In genomic region chr1:203037509-203038190, GRCh38 we compare ENCODE assay signal across 12 cellular contexts. TPM values are rescaled to one million over a fixed set of nuclear protein-coding genes. Genes with fewer than 3 reads are reported as not detected.
A peak's percentile ranks its signal among the peaks of the same experiment; 100 is the strongest.
DNase-seq lines count a peak whose midpoint lies in the region; ATAC-seq, FAIRE-seq and TF ChIP-seq lines count a peak whose summit lies in the region.
"Had no signal": no experiment of that assay in that cellular context is flagged by ENCODE, and none has a peak within 500 bp of the region (broad histone marks: within the 10 kb centered on the region; RNA-seq: fewer than 3 reads in every experiment).

No MANE protein-coding gene starts in this region.

- no peak overlapping the region for H3K9ac ChIP-seq in Loucy (ENCODE audit: low read depth, low read length, poor library complexity, severe bottlenecking)
- H3K9ac ChIP-seq in H1 (replicated peaks in 1 of 4; ENCODE audit: extremely low read depth in 1 of 4, low read depth in 3 of 4, low read length in 3 of 4): no peak overlapping the region
- H3K9ac ChIP-seq in neuronal stem cell (ENCODE audit: low read depth, low read length, poor library complexity): no peak overlapping the region

- no peak overlapping the region for H3K56ac ChIP-seq in H1 (replicated peaks; ENCODE audit: insufficient read length, low read depth, low read length)

- H2AFZ ChIP-seq in Loucy (ENCODE audit: low read length): no peak overlapping the region
- H2AFZ ChIP-seq in H1 (ENCODE audit: low read length): no peak overlapping the region
- no peak overlapping the region for H2AFZ ChIP-seq in neuronal stem cell (ENCODE audit: low read length)
- no peak overlapping the region for H2AFZ ChIP-seq in PC-9

- POLR2A ChIA-PET in A549 (lab: Yijun Ruan, JAX): no interaction called here
- POLR2A ChIA-PET in H1 (lab: Charles Lee; ENCODE audit: partially characterized antibody): interaction anchor here (2.1 to 3.0 kb wide), 2 partner anchors 11 to 30 kb away, joined by 6 to 22 read pairs; partner anchors contain the start of genes PPFIA4 and TMEM183A
- POLR2A ChIA-PET in PC-9 (lab: Charles Lee; ENCODE audit: unreplicated experiment): no interaction called here

- no peak for TF ChIP-seq RAD21 in A549 (conservative IDR thresholded peaks at IDR 0.05 in 1 of 2, IDR thresholded peaks at IDR 0.05 in 1 of 2)
- no peak for TF ChIP-seq RAD21 in H1 (IDR thresholded peaks at IDR 0.05 in 1 of 2, conservative IDR thresholded peaks at IDR 0.05 in 1 of 2; ENCODE audit: low read depth in 2 of 2, low read length in 2 of 2)

- H2BK20ac ChIP-seq in H1 (ENCODE audit: low read length): no peak overlapping the region

- H3K14ac ChIP-seq in H1 (ENCODE audit: insufficient read length) (no peak overlapping the region), neuronal stem cell (ENCODE audit: low read length) (no peak overlapping the region)

- H3K23me2 ChIP-seq in H1 (ENCODE audit: low read depth, low read length): no peaks in the 10 kb centered on the region

- H3K27ac ChIP-seq in A549 (peak overlapping the region in 1 of 2 experiments; percentile 35; a peak in 1 of 6 replicates), H1 (ENCODE audit: low read depth, low read length) (no peak overlapping the region), neuronal stem cell (replicated peaks; ENCODE audit: low read length) (no peak overlapping the region), PC-9 (no peak overlapping the region)

- TF ChIP-seq CTCF in A549 (IDR thresholded peaks at IDR 0.05) (no peak), Loucy (conservative IDR thresholded peaks at IDR 0.05; ENCODE audit: low read length) (no peak), H1 (IDR thresholded peaks at IDR 0.05; ENCODE audit: control extremely low read depth in 1 of 3, insufficient read depth in 1 of 3, low read depth in 1 of 3, low read length in 3 of 3) (no peak), PC-9 (conservative IDR thresholded peaks at IDR 0.05) (no peak), mucosa of descending colon (IDR thresholded peaks at IDR 0.05) (no peak)

- CTCF ChIA-PET in A549 (lab: Yijun Ruan, JAX): interaction anchor here (0.5 to 25.2 kb wide), 15 partner anchors 10 to 594 kb away, joined by 3 to 452 read pairs (median 25); partner anchors contain the start of genes ADORA1, MYBPH and PPFIA4
- CTCF ChIA-PET in H1 (lab: Charles Lee; ENCODE audit: partially characterized antibody): interaction anchor here (1.2 to 49.7 kb wide), 9 partner anchors 5 to 250 kb away, joined by 4 to 1089 read pairs (median 139); partner anchors contain the start of genes ADORA1, MYBPH, MYOG and PPFIA4
- CTCF ChIA-PET in PC-9 (lab: Charles Lee): no interaction called here

- H3K9me2 ChIP-seq in Loucy (replicated peaks; ENCODE audit: low read depth, low read length) (no peaks in the 10 kb centered on the region), PC-9 (ENCODE audit: insufficient read depth) (no peaks in the 10 kb centered on the region)

- H3K18ac ChIP-seq in H1 (ENCODE audit: extremely low read depth, low read length) (no peak overlapping the region), neuronal stem cell (ENCODE audit: low read length) (no peak overlapping the region)

- H3K4me2 ChIP-seq in A549 (peak overlapping the region; percentile 34; the same call in 2 of the 3 replicates), Loucy (ENCODE audit: low read depth, low read length, poor library complexity, severe bottlenecking) (peak overlapping the region; percentile 28), H1 (ENCODE audit: insufficient read depth in 1 of 2, low read depth in 2 of 2, low read length in 2 of 2) (no peak overlapping the region), neuronal stem cell (ENCODE audit: insufficient read depth, low read length, poor library complexity, severe bottlenecking) (no peak overlapping the region), PC-9 (no peak overlapping the region)

- no peak overlapping the region for H2BK5ac ChIP-seq in H1 (ENCODE audit: low read depth, low read length)
- no peak overlapping the region for H2BK5ac ChIP-seq in neuronal stem cell (ENCODE audit: low read length)

- intact Hi-C loops in PC-9 (cut with micrococcal nuclease; ENCODE audit: unreplicated experiment): loop anchor here (2.0 to 5.0 kb wide), 2 partner anchors 81 to 290 kb away; no protein-coding TSS in a partner anchor
- intact Hi-C loops in mucosa of descending colon (cut with DNase I, micrococcal nuclease): loop anchor here in 1 of 2 donors (2.0 kb wide), 1 partner anchor 135 kb away; no protein-coding TSS in a partner anchor

- H3K4me3 ChIP-seq in A549 (no peak overlapping the region), Loucy (ENCODE audit: low read length, poor library complexity, severe bottlenecking) (no peak overlapping the region), H1 (ENCODE audit: extremely low read depth in 1 of 4, insufficient read depth in 2 of 4, low read depth in 3 of 4, low read length in 4 of 4) (no peak overlapping the region), neuronal stem cell (ENCODE audit: low read length in 2 of 2) (no peak overlapping the region), PC-9 (no peak overlapping the region), mucosa of descending colon (no peak overlapping the region)

- WGBS in A549 (ENCODE audit: missing lambda C conversion rate): 70% methylated on average over 10 of the region's 10 CpGs
- 85% methylated on average over 10 of the region's 10 CpGs; no CpG with 5 or more reads in 1 of the 2 experiments for WGBS in H1 (ENCODE audit: extremely low coverage in 1 of 2, insufficient coverage in 1 of 2, insufficient read length in 1 of 2, insufficient replicate concordance in 2 of 2, low coverage in 1 of 2, low lambda C conversion rate in 2 of 2, missing lambda C conversion rate in 1 of 2), 2 experiments
- no CpG with 5 or more reads among the region's 10 CpGs for WGBS in neuronal stem cell (ENCODE audit: extremely low coverage in 2 of 2, insufficient read length in 2 of 2, insufficient replicate concordance in 1 of 2), 2 donors

- H3K23ac ChIP-seq in H1 (ENCODE audit: insufficient read length) (no peak overlapping the region), neuronal stem cell (ENCODE audit: low read depth, low read length, poor library complexity) (no peak overlapping the region)

- TF ChIP-seq EP300 in A549 (IDR thresholded peaks at IDR 0.05) (no peak), H1 (IDR thresholded peaks at IDR 0.05; ENCODE audit: borderline replicate concordance in 1 of 2, low read depth in 2 of 2, low read length in 2 of 2) (no peak)

- no peak overlapping the region for H4K8ac ChIP-seq in H1 (ENCODE audit: extremely low read depth, insufficient read depth, low read length)
- H4K8ac ChIP-seq in neuronal stem cell (ENCODE audit: low read depth, low read length): no peak overlapping the region

- H3K27me3 ChIP-seq in Loucy (ENCODE audit: insufficient read depth, low read length, poor library complexity, severe bottlenecking) (no peaks in the 10 kb centered on the region), H1 (replicated peaks in 1 of 4; ENCODE audit: control insufficient read depth in 3 of 4, extremely low read depth in 1 of 4, insufficient read depth in 3 of 4, low read length in 3 of 4) (no peaks in the 10 kb centered on the region), neuronal stem cell (ENCODE audit: control insufficient read depth in 3 of 3, insufficient read depth in 3 of 3, low read depth in 1 of 3, low read length in 3 of 3) (peaks cover 0 to 59% (median 0%) of the 10 kb centered on the region in 3 experiments), PC-9 (ENCODE audit: insufficient read depth, low read depth) (peaks cover 5% of the 10 kb centered on the region; the same call in 1 of the 2 replicates)

- H4K20me1 ChIP-seq in Loucy (ENCODE audit: insufficient read depth, low read length, poor library complexity, severe bottlenecking): no peaks in the 10 kb centered on the region
- H4K20me1 ChIP-seq in H1 (replicated peaks in 1 of 2; ENCODE audit: control insufficient read depth in 1 of 2, insufficient read depth in 2 of 2, low read length in 2 of 2): no peaks in the 10 kb centered on the region
- H4K20me1 ChIP-seq in PC-9 (ENCODE audit: insufficient read depth): no peaks in the 10 kb centered on the region

- H2AK5ac ChIP-seq in H1 (ENCODE audit: low read depth, low read length) (no peak overlapping the region), neuronal stem cell (ENCODE audit: low read depth, low read length) (no peak overlapping the region)

- FAIRE-seq in A549 (lab: Jason Lieb, UNC): no peak
- FAIRE-seq in H1 (lab: Jason Lieb, UNC): no peak

- H2BK15ac ChIP-seq in H1 (ENCODE audit: low read length) (peak overlapping the region; percentile 61; the same call in 1 of the 2 replicates), neuronal stem cell (ENCODE audit: low read length) (no peak overlapping the region)

- H4K5ac ChIP-seq in H1 (ENCODE audit: insufficient read length, low read depth, low read length): no peak overlapping the region

- no peak for TF ChIP-seq POLR2A in A549 (IDR thresholded peaks at IDR 0.05; ENCODE audit: low read length)
- no peak for TF ChIP-seq POLR2A in H1 (IDR thresholded peaks at IDR 0.05; ENCODE audit: control extremely low read depth in 1 of 2, low read depth in 2 of 2, low read length in 2 of 2)

- H2BK120ac ChIP-seq in H1 (replicated peaks; ENCODE audit: low read depth, low read length): no peak overlapping the region
- peak overlapping the region; percentile 35 for H2BK120ac ChIP-seq in neuronal stem cell (ENCODE audit: low read depth, low read length)

- H2BK12ac ChIP-seq in H1 (ENCODE audit: low read depth, low read length): no peak overlapping the region
- H2BK12ac ChIP-seq in neuronal stem cell (ENCODE audit: low read length): no peak overlapping the region

- H3F3A ChIP-seq in Loucy (ENCODE audit: low read depth): no peaks in the 10 kb centered on the region
- H3F3A ChIP-seq in PC-9 (ENCODE audit: insufficient read depth, low read depth): no peaks in the 10 kb centered on the region

- H3K4me1 ChIP-seq in A549 (peaks cover 15% of the 10 kb centered on the region; the same call in 2 of the 3 replicates), Loucy (ENCODE audit: insufficient read depth, low read length, poor library complexity, severe bottlenecking) (peaks cover 7% of the 10 kb centered on the region), H1 (replicated peaks in 1 of 4; ENCODE audit: control insufficient read depth in 3 of 4, insufficient read depth in 4 of 4, low read length in 3 of 4) (peaks cover 2 to 15% (median 5%) of the 10 kb centered on the region in 4 experiments), neuronal stem cell (ENCODE audit: control insufficient read depth in 2 of 2, insufficient read depth in 1 of 2, low read depth in 1 of 2, low read length in 2 of 2) (no peaks in the 10 kb centered on the region), PC-9 (replicated peaks; ENCODE audit: insufficient read depth) (no peaks in the 10 kb centered on the region), mucosa of descending colon (ENCODE audit: low read depth) (no peaks in the 10 kb centered on the region)

- ATAC-seq in A549 (0 out of 6 replicates have a peak, but pooled peaks of 1 of the 2 experiments have one; percentile 3), mucosa of descending colon (no peak), HG02610 (IDR thresholded peaks at IDR 0.05; ENCODE audit: unreplicated experiment) (no peak)

- BruUV-seq in PC-9 (replicated peaks; lab: Mats Ljungman, UMichigan): no TSS peak

- H3K4ac ChIP-seq in H1 (replicated peaks; ENCODE audit: insufficient read length, low read depth, low read length) (no peak overlapping the region), neuronal stem cell (ENCODE audit: low read length) (no peak overlapping the region)

- H3K79me1 ChIP-seq in H1 (ENCODE audit: low read depth, low read length) (peaks cover 2% of the 10 kb centered on the region; the same call in 1 of the 2 replicates), neuronal stem cell (ENCODE audit: low read depth, low read length) (no peaks in the 10 kb centered on the region)

- no peak for DNase-seq in A549 (ENCODE audit: low read depth in 1 of 2, low spot score in 1 of 2)
- no peak for DNase-seq in H1 (ENCODE audit: low read depth in 1 of 2, low spot score in 2 of 2)
- no peak for DNase-seq in neuronal stem cell (ENCODE audit: low spot score)
- no peak for DNase-seq in PC-9
- no peak for DNase-seq in hippocampal formation (lab: John Stamatoyannopoulos, UW)
- DNase-seq in mucosa of descending colon: no peak
- DNase-seq: activated gamma-delta T cell, DMS153, NCI-H526 treated with DMSO at 0.1 percent for 48 hours had no signal

- H3K36me3 ChIP-seq in Loucy (ENCODE audit: insufficient read depth, low read length) (no peaks in the 10 kb centered on the region), H1 (ENCODE audit: control insufficient read depth in 2 of 4, insufficient read depth in 4 of 4, low read length in 3 of 4) (no peaks in the 10 kb centered on the region), neuronal stem cell (replicated peaks in 1 of 2; ENCODE audit: control insufficient read depth in 2 of 2, insufficient read depth in 2 of 2, low read length in 2 of 2) (no peaks in the 10 kb centered on the region), PC-9 (ENCODE audit: low read depth) (no peaks in the 10 kb centered on the region), mucosa of descending colon (ENCODE audit: low read depth) (no peaks in the 10 kb centered on the region)

- no peak overlapping the region for H4K91ac ChIP-seq in H1 (replicated peaks; ENCODE audit: insufficient read length, low read length)
- no peak overlapping the region for H4K91ac ChIP-seq in neuronal stem cell (ENCODE audit: low read depth, low read length, poor library complexity)

- H3K79me2 ChIP-seq in Loucy (ENCODE audit: insufficient read depth, low read length) (no peaks in the 10 kb centered on the region), H1 (ENCODE audit: control insufficient read depth in 1 of 2, insufficient read depth in 2 of 2, low read length in 2 of 2) (no peaks in the 10 kb centered on the region), PC-9 (ENCODE audit: low read depth) (no peaks in the 10 kb centered on the region)

- H3K9me3 ChIP-seq in A549 (no peaks in the 10 kb centered on the region), Loucy (ENCODE audit: insufficient read depth, low read depth, low read length) (no peaks in the 10 kb centered on the region), H1 (ENCODE audit: insufficient read depth in 2 of 2, low read depth in 1 of 2, low read length in 1 of 2) (no peaks in the 10 kb centered on the region), neuronal stem cell (replicated peaks in 1 of 2; ENCODE audit: control insufficient read depth in 2 of 2, insufficient read depth in 1 of 2, low read depth in 1 of 2, low read length in 2 of 2) (no peaks in the 10 kb centered on the region), PC-9 (ENCODE audit: insufficient read depth, low read depth) (no peaks in the 10 kb centered on the region), mucosa of descending colon (no peaks in the 10 kb centered on the region)

RNA-seq across cellular contexts. Expression of gene PPFIA4, which starts 11.4 kb away (rescaled TPM):
- polyA plus RNA-seq in A549 (2011; rRNA removed) (0.47 and 1.0 TPM in 2 replicates), A549 (2017; fragmentation: RNase III; extraction: RNeasy Plus Mini Kit Qiagen cat#74134 plus additional on column Dnase treatment) (0.33 to 0.63 TPM (median 0.44 TPM) in 3 replicates), H1 (2011; rRNA removed) (9.0 and 12.5 TPM in 2 replicates)
- polyA plus RNA-seq in A549 (2012; cell fraction: cytosol; rRNA removed): 0.45 and 0.60 TPM in 2 replicates
- polyA plus RNA-seq in A549 (2012; cell fraction: nucleus; rRNA removed): 2.9 and 3.3 TPM in 2 replicates
- 0.73 and 1.6 TPM in 2 replicates for polyA minus RNA-seq in A549 (2011; rRNA and poly(A)+ RNA removed)
- 7.0 and 9.9 TPM in 2 replicates for total RNA-seq in H1 (2021; fragmentation: NEBNext Ultra II Directional; extraction: Animal tissue kit (Norgen Biotek cat#: 25700))
- polyA plus RNA-seq in H1 (2011; cell fraction: cytosol; rRNA removed): 22.1 TPM
- 186 TPM for polyA plus RNA-seq in H1 (2011; cell fraction: nucleus; rRNA removed)
- polyA plus RNA-seq in H1 (2012, experiment 1 of 2): 10.0 to 15.4 TPM (median 12.6 TPM) in 4 replicates
- 1.9 TPM for polyA plus RNA-seq in H1 (2012, experiment 2 of 2)
- 5.7 TPM for polyA plus RNA-seq in H1 (2013, experiment 1 of 2)
- polyA plus RNA-seq in H1 (2013, experiment 2 of 2): 3.7 TPM
- 9.0 and 14.0 TPM in 2 replicates for polyA minus RNA-seq in H1 (2011; rRNA and poly(A)+ RNA removed)
- polyA minus RNA-seq in H1 (2011; cell fraction: cytosol; rRNA and poly(A)+ RNA removed): 11.4 TPM
- 37.6 TPM for polyA minus RNA-seq in H1 (2011; cell fraction: nucleus; rRNA and poly(A)+ RNA removed)
- 2.6 TPM for polyA plus RNA-seq in neuronal stem cell (2013, experiment 1 of 2)
- polyA plus RNA-seq in neuronal stem cell (2013, experiment 2 of 2): 2.8 TPM
- total RNA-seq in PC-9 (2021) (1.2 and 5.0 TPM in 2 replicates), mucosa of descending colon (1 to 10 TPM in 1 of 3 donors, under 1 TPM in 2; 0.43 to 4.0 (median 0.60) TPM)

RNA-seq across cellular contexts. Expression of gene TMEM183A, which starts 30.5 kb away (rescaled TPM):
- polyA plus RNA-seq in A549 (2011; rRNA removed) (114 and 123 TPM in 2 replicates), A549 (2017; fragmentation: RNase III; extraction: RNeasy Plus Mini Kit Qiagen cat#74134 plus additional on column Dnase treatment) (46.3 to 49.4 TPM (median 48.4 TPM) in 3 replicates), H1 (2011; rRNA removed) (160 and 173 TPM in 2 replicates)
- polyA plus RNA-seq in A549 (2012; cell fraction: cytosol; rRNA removed): 61.0 and 67.8 TPM in 2 replicates
- 40.6 and 60.6 TPM in 2 replicates for polyA plus RNA-seq in A549 (2012; cell fraction: nucleus; rRNA removed)
- polyA minus RNA-seq in A549 (2011; rRNA and poly(A)+ RNA removed): 107 and 128 TPM in 2 replicates
- 107 TPM in 2 replicates for total RNA-seq in H1 (2021; fragmentation: NEBNext Ultra II Directional; extraction: Animal tissue kit (Norgen Biotek cat#: 25700))
- polyA plus RNA-seq in H1 (2011; cell fraction: cytosol; rRNA removed): 145 TPM
- 139 TPM for polyA plus RNA-seq in H1 (2011; cell fraction: nucleus; rRNA removed)
- 74.7 to 91.0 TPM (median 88.0 TPM) in 4 replicates for polyA plus RNA-seq in H1 (2012, experiment 1 of 2)
- polyA plus RNA-seq in H1 (2012, experiment 2 of 2): 75.9 TPM
- polyA plus RNA-seq in H1 (2013, experiment 1 of 2): 66.1 TPM
- 65.5 TPM for polyA plus RNA-seq in H1 (2013, experiment 2 of 2)
- polyA minus RNA-seq in H1 (2011; rRNA and poly(A)+ RNA removed): 169 and 202 TPM in 2 replicates
- polyA minus RNA-seq in H1 (2011; cell fraction: cytosol; rRNA and poly(A)+ RNA removed): 46.2 TPM
- 65.6 TPM for polyA minus RNA-seq in H1 (2011; cell fraction: nucleus; rRNA and poly(A)+ RNA removed)
- 63.8 TPM for polyA plus RNA-seq in neuronal stem cell (2013, experiment 1 of 2)
- polyA plus RNA-seq in neuronal stem cell (2013, experiment 2 of 2): 62.6 TPM
- total RNA-seq in PC-9 (2021) (53.5 and 63.1 TPM in 2 replicates), mucosa of descending colon (100 to 1,000 TPM in 1 of 3 donors, 10 to 100 TPM in 2; 73.9 to 108 (median 93.2) TPM)

RNA-seq across cellular contexts. Expression of gene MYOG, which starts 48.2 kb away (rescaled TPM):
- polyA plus RNA-seq in A549 (2011; rRNA removed) (not detected in 2 replicates), A549 (2017; fragmentation: RNase III; extraction: RNeasy Plus Mini Kit Qiagen cat#74134 plus additional on column Dnase treatment) (not detected in 3 replicates), H1 (2011; rRNA removed) (not detected in 2 replicates)
- polyA plus RNA-seq in A549 (2012; cell fraction: cytosol; rRNA removed): not detected in 2 replicates
- polyA plus RNA-seq in A549 (2012; cell fraction: nucleus; rRNA removed): not detected in 2 replicates
- polyA minus RNA-seq in A549 (2011; rRNA and poly(A)+ RNA removed): not detected in 2 replicates
- not detected in 2 replicates for total RNA-seq in H1 (2021; fragmentation: NEBNext Ultra II Directional; extraction: Animal tissue kit (Norgen Biotek cat#: 25700))
- not detected for polyA plus RNA-seq in H1 (2011; cell fraction: cytosol; rRNA removed)
- not detected for polyA plus RNA-seq in H1 (2011; cell fraction: nucleus; rRNA removed)
- not detected in 4 replicates for polyA plus RNA-seq in H1 (2012, experiment 1 of 2)
- polyA plus RNA-seq in H1 (2012, experiment 2 of 2): not detected
- not detected for polyA plus RNA-seq in H1 (2013, experiment 1 of 2)
- polyA plus RNA-seq in H1 (2013, experiment 2 of 2): not detected
- not detected in 2 replicates for polyA minus RNA-seq in H1 (2011; rRNA and poly(A)+ RNA removed)
- not detected for polyA minus RNA-seq in H1 (2011; cell fraction: cytosol; rRNA and poly(A)+ RNA removed)
- polyA minus RNA-seq in H1 (2011; cell fraction: nucleus; rRNA and poly(A)+ RNA removed): not detected
- 0.04 TPM for polyA plus RNA-seq in neuronal stem cell (2013, experiment 1 of 2)
- polyA plus RNA-seq in neuronal stem cell (2013, experiment 2 of 2): 0.06 TPM
- total RNA-seq in PC-9 (2021) (not detected in 2 replicates), mucosa of descending colon (not detected)
- total RNA-seq: activated CD8-positive, alpha-beta T cell treated with anti-CD3 and anti-CD28 coated beads for 36 hours had no signal

Comparison
In these comparisons a context has a peak if more than half of its experiments do, and no peak if none do; other contexts are left out.
1. H3K4me2 ChIP-seq: peak in A549 (single experiment) and Loucy (single experiment); none in H1 (0 of 2), neuronal stem cell (single experiment) and PC-9 (single experiment).
2. Of the 18 proteins assayed by ChIP-seq in both H1 and A549: peak only in H1: none; only in A549: MAFK; in both: none; in neither: 17.